Comparison of ENCODE assay signal across 8 cellular contexts in the genomic region with DNA sequence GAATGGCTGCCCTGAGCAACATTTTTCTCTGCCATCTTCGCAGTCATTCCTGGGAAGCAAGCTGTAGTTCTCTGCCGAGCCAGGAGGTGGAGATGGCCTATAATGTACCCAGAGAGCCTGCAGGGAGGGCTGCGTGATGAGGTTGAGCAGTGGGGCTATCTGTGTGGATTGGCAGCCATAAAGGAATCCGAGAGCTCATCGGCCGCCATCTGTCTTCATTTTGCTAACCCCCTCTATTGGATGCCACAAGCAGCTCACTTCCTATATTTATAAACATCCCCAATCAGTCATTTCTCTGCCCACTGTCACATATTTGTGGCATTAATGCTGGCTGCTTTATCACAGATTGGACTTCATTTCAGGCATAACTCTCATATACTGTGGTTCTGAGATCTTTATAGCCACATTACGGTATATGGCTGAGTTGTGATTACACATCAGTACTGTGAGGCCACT.
DNase-seq lines count a peak whose midpoint lies in the region; ATAC-seq and TF ChIP-seq lines count a peak whose summit lies in the region.

No MANE protein-coding gene starts in this region.

- peak; percentile 46 for DNase-seq in DMS 273 (lab: John Stamatoyannopoulos, UW; ENCODE audit: unreplicated experiment)
- no peak for DNase-seq in DMS 273 treated with DMSO at 0.1 percent for 48 hours (lab: John Stamatoyannopoulos, UW)
- peak; percentile 59 to 89 for DNase-seq in NCI-H524 (lab: John Stamatoyannopoulos, UW)
- peak; percentile 65 for DNase-seq in endothelial cell (ENCODE audit: low spot score)
- DNase-seq in stromal cell of bone marrow (ENCODE audit: low read depth), result peak; percentile 47
- no peak for DNase-seq in T-cell
- DNase-seq in activated CD4-positive, CD25-positive, alpha-beta regulatory T cell treated with anti-CD3 and anti-CD28 coated beads, Interleukin-2, amount 50 U/mL, for 72 hours, result no peak

- CTCF ChIA-PET in T-cell (lab: Charles Lee), result interaction anchor here in 1 of 2 donors (1.1 kb wide), 1 partner anchor 94 kb away, joined by 3 read pairs; no protein-coding TSS in a partner anchor

- H3K4me1 Mint-ChIP-seq in endothelial cell (ENCODE audit: unreplicated experiment) (peaks cover 14% of the 10 kb centered on the region), T-cell (no peaks in the 10 kb centered on the region)

- no peak overlapping the region for H3K27ac Mint-ChIP-seq in endothelial cell (ENCODE audit: unreplicated experiment)
- H3K27ac Mint-ChIP-seq in T-cell, result no peak overlapping the region

- H3K9me3 Mint-ChIP-seq in endothelial cell (ENCODE audit: unreplicated experiment) (no peaks in the 10 kb centered on the region), T-cell (peaks cover 0 to 5% (median 0%) of the 10 kb centered on the region in 3 donors)

- no peaks in the 10 kb centered on the region for H3K27me3 Mint-ChIP-seq in endothelial cell (ENCODE audit: unreplicated experiment)
- H3K27me3 Mint-ChIP-seq in T-cell, result peaks cover 2 to 5% of the 10 kb centered on the region in 2 donors

- no peaks in the 10 kb centered on the region for H3K36me3 Mint-ChIP-seq in endothelial cell (ENCODE audit: low read depth, unreplicated experiment)
- no peaks in the 10 kb centered on the region for H3K36me3 Mint-ChIP-seq in T-cell

- ATAC-seq in GM21737 (IDR thresholded peaks at IDR 0.05; ENCODE audit: unreplicated experiment) (peak; percentile 59), T-cell (replicated peaks in 1 of 4) (no peak)

- TF ChIP-seq CTCF in endothelial cell (IDR thresholded peaks at IDR 0.05; ENCODE audit: unreplicated experiment), result peak; percentile 63

- POLR2A ChIA-PET in T-cell (lab: Charles Lee), result interaction anchor here in 1 of 2 donors (0.6 kb wide), 1 partner anchor 21 kb away, joined by 3 read pairs; no protein-coding TSS in a partner anchor

- H3K4me3 Mint-ChIP-seq in endothelial cell (ENCODE audit: unreplicated experiment) (no peak overlapping the region), T-cell (no peak overlapping the region)

Comparison
In these comparisons a context has a peak if more than half of its experiments do, and no peak if none do; other contexts are left out.
1. DNase-seq: peak in DMS 273 (single experiment), NCI-H524 (2 of 2), endothelial cell (single experiment) and stromal cell of bone marrow (single experiment); none in DMS 273 treated with DMSO at 0.1 percent for 48 hours (single experiment), T-cell (0 of 34) and activated CD4-positive, CD25-positive, alpha-beta regulatory T cell treated with anti-CD3 and anti-CD28 coated beads, Interleukin-2, amount 50 U/mL, for 72 hours (single experiment).